13 cellular contexts compared by ENCODE assay signal in genomic region chr10:17115683-17116082, GRCh38. TPM values are rescaled to one million over a fixed set of nuclear protein-coding genes. Genes with fewer than 3 reads are reported as not detected.
DNase-seq lines count a peak whose midpoint lies in the region; ATAC-seq and TF ChIP-seq lines count a peak whose summit lies in the region.
"Had no signal": no experiment of that assay in that cellular context is flagged by ENCODE, and none has a peak within 500 bp of the region (broad histone marks: within the 10 kb centered on the region; RNA-seq: fewer than 3 reads in every experiment).

No MANE protein-coding gene starts in this region.

- no peaks in the 10 kb centered on the region for H3K9me2 ChIP-seq in hepatocyte (replicated peaks; ENCODE audit: insufficient read depth)

- no peak overlapping the region for H3K4me3 ChIP-seq in AG04450 (ENCODE audit: low read depth, low read length)
- H3K4me3 ChIP-seq in hepatocyte: no peak overlapping the region
- H3K4me3 ChIP-seq in aorta (ENCODE audit: low read length in 2 of 2): no peak overlapping the region
- H3K4me3 ChIP-seq: lower lobe of right lung had no signal

- peak overlapping the region; percentile 64 for H3K4me2 ChIP-seq in hepatocyte

- DNase-seq in AG04450 (ENCODE audit: low read depth, low spot score): no peak
- DNase-seq in HS-27A (ENCODE audit: low read depth): peak; percentile 15
- peak; percentile 67 for DNase-seq in amniotic epithelial cell (ENCODE audit: low read depth)
- DNase-seq in hepatocyte (ENCODE audit: low spot score): peak; percentile 51
- no peak for DNase-seq in aorta
- DNase-seq in ureter (ENCODE audit: low spot score): no peak
- no peak for DNase-seq in activated CD4-positive, alpha-beta T cell treated with anti-CD3 and anti-CD28 coated beads for 1 hour
- DNase-seq: activated CD4-positive, alpha-beta memory T cell treated with anti-CD3 and anti-CD28 coated beads for 36 hours; activated gamma-delta T cell; C1 segment of cervical spinal cord; lower lobe of right lung; NCI-H1694 had no signal

- intact Hi-C loops in aorta (cut with DNase I): no loop called here

- no peaks in the 10 kb centered on the region for H4K20me1 ChIP-seq in hepatocyte (ENCODE audit: insufficient read depth, poor library complexity, severe bottlenecking)

- ATAC-seq in aorta (ENCODE audit: low FRiP score) (no peak), GM19455 (IDR thresholded peaks at IDR 0.05; ENCODE audit: unreplicated experiment) (no peak)
- ATAC-seq: lower lobe of right lung had no signal

- 41% methylated on average over 5 of the region's 5 CpGs for WGBS in hepatocyte (ENCODE audit: low lambda C conversion rate, missing lambda C conversion rate)
- WGBS in aorta, 2 donors: 83 to 90% methylated on average over 5 of the region's 5 CpGs

- TF ChIP-seq CTCF in AG04450 (IDR thresholded peaks at IDR 0.05; ENCODE audit: low read depth, low read length): peak; percentile 34
- TF ChIP-seq CTCF in hepatocyte (IDR thresholded peaks at IDR 0.05; ENCODE audit: poor library complexity): peak; percentile 16

- H3K36me3 ChIP-seq in hepatocyte (replicated peaks; ENCODE audit: insufficient read depth, low read depth) (no peaks in the 10 kb centered on the region), aorta (ENCODE audit: control insufficient read depth in 1 of 2, insufficient read depth in 2 of 2, low read length in 1 of 2) (no peaks in the 10 kb centered on the region)
- H3K36me3 ChIP-seq: lower lobe of right lung had no signal

- no peaks in the 10 kb centered on the region for H3K79me2 ChIP-seq in hepatocyte

- no peak overlapping the region for H2AFZ ChIP-seq in hepatocyte

- H3K9me3 ChIP-seq in AG04450 (ENCODE audit: control insufficient read depth, insufficient read depth, low read length) (no peaks in the 10 kb centered on the region), hepatocyte (ENCODE audit: low read depth) (no peaks in the 10 kb centered on the region), aorta (ENCODE audit: control insufficient read depth, low read length) (no peaks in the 10 kb centered on the region)
- H3K9me3 ChIP-seq: lower lobe of right lung had no signal

- H3K27me3 ChIP-seq in AG04450 (ENCODE audit: control insufficient read depth, insufficient read depth, low read length) (no peaks in the 10 kb centered on the region), hepatocyte (no peaks in the 10 kb centered on the region), aorta (ENCODE audit: control insufficient read depth in 1 of 2, insufficient read depth in 2 of 2, low read length in 1 of 2) (no peaks in the 10 kb centered on the region)

- H3K4me1 ChIP-seq in hepatocyte (ENCODE audit: insufficient read depth) (peaks cover 5% of the 10 kb centered on the region), aorta (ENCODE audit: control insufficient read depth in 1 of 2, insufficient read depth in 2 of 2, low read length in 2 of 2) (no peaks in the 10 kb centered on the region)
- H3K4me1 ChIP-seq: lower lobe of right lung had no signal

- CTCF ChIA-PET in AG04450 (lab: Charles Lee): interaction anchor here (0.7 kb wide), 2 partner anchors 26 to 36 kb away, joined by 4 to 6 read pairs; no protein-coding TSS in a partner anchor

- POLR2A ChIA-PET in AG04450 (lab: Yijun Ruan, JAX): no interaction called here

- H3K27ac ChIP-seq in AG04450 (ENCODE audit: low read depth, low read length): no peak overlapping the region
- H3K27ac ChIP-seq in hepatocyte: peak overlapping the region; percentile 91
- no peak overlapping the region for H3K27ac ChIP-seq in aorta (ENCODE audit: low read depth in 1 of 2, low read length in 2 of 2)
- H3K27ac ChIP-seq: lower lobe of right lung had no signal

RNA-seq across cellular contexts. Expression of gene CUBN, which starts 13.9 kb away (rescaled TPM):
- polyA plus RNA-seq in AG04450 (2011; rRNA removed) (0.38 and 0.76 TPM in 2 replicates), hepatocyte (2.0 and 3.3 TPM in 2 replicates), aorta (1 to 10 TPM in 1 of 2 donors, under 1 TPM in 1; 0.13 to 1.5 TPM)
- polyA minus RNA-seq in AG04450 (2011; rRNA and poly(A)+ RNA removed): 0.60 and 1.1 TPM in 2 replicates
- total RNA-seq in hepatocyte (9.4 and 10.6 TPM in 2 replicates), aorta (1 to 10 TPM; 3.7 to 5.2 TPM), ureter (2.4 TPM)

Comparison
In these comparisons a context has a peak if more than half of its experiments do, and no peak if none do; other contexts are left out.
1. DNase-seq: peak in HS-27A (single experiment), amniotic epithelial cell (single experiment) and hepatocyte (single experiment); none in AG04450 (single experiment), aorta (0 of 2), ureter (single experiment) and activated CD4-positive, alpha-beta T cell treated with anti-CD3 and anti-CD28 coated beads for 1 hour (single experiment).